In the genomic region with DNA sequence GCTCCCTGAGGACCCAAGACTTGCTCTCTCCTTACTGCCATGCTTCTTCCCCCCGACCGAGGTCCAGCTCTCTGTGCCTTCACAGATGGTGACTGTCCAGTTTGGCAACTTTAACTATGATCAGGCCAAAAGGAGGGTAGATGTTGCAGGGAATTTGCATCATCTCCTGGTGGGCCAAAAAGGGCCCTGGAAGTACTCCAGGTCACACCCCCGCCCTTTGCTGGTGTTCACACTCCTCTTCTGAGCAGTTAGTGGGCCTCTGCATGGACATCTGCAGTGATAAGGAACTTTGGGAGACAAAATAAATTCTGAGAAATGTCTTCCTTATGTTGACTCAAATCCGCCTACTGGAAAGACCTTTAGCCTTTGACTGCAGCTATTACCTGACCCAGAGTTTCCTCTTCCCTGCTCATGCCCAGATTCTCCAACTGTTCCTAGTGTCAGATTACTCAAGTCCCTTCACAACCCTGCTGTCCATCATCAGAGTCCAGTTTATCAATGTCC, we compare ENCODE assay signal across 17 cellular contexts.
"Had no signal": no experiment of that assay in that cellular context is flagged by ENCODE, and none has a peak within 500 bp of the region (broad histone marks: within the 10 kb centered on the region; RNA-seq: fewer than 3 reads in every experiment).

No MANE protein-coding gene starts in this region.

- H3K9me3 Mint-ChIP-seq: activated CD4-positive, alpha-beta T cell treated with anti-CD3 and anti-CD28 coated beads, Interleukin-2, amount 10 ng/mL, durations not matched to agents 24 days and 14 days; activated T-cell treated with anti-CD3 and anti-CD28 coated beads, Interleukin-2, amount 50 U/mL, for 4 hours; natural killer cell; stimulated activated naive CD8-positive, alpha-beta T cell treated with anti-CD3 and anti-CD28 coated beads, Interleukin-15, Interleukin-2, amounts not matched to agents 100 ng/mL and 50 ng/mL, for 24 hours; T-helper 1 cell treated with Interleukin-12 subunit alpha and Interleukin-12 subunit beta and Interleukin-4 antibody, amounts not matched to agents 30 μg/mL and 1 μg/mL, for 36 hours; WTC11 had no signal

- H3K36me3 Mint-ChIP-seq: activated naive CD8-positive, alpha-beta T cell; natural killer cell; WTC11 had no signal

- H3K27me3 Mint-ChIP-seq: activated CD4-positive, alpha-beta T cell treated with anti-CD3 and anti-CD28 coated beads, Interleukin-2, amount 10 ng/mL, durations not matched to agents 24 days and 14 days; activated naive CD8-positive, alpha-beta T cell; stimulated activated naive CD8-positive, alpha-beta T cell treated with anti-CD3 and anti-CD28 coated beads, Interleukin-15, Interleukin-2, amounts not matched to agents 100 ng/mL and 50 ng/mL, for 24 hours had no signal

- H3K4me3 Mint-ChIP-seq: activated CD4-positive, alpha-beta T cell treated with anti-CD3 and anti-CD28 coated beads, Interleukin-2, amount 10 ng/mL, durations not matched to agents 24 days and 14 days; activated naive CD8-positive, alpha-beta T cell; activated T-cell treated with anti-CD3 and anti-CD28 coated beads, Interleukin-2, amount 50 U/mL, for 4 hours; natural killer cell; stimulated activated naive CD8-positive, alpha-beta T cell treated with anti-CD3 and anti-CD28 coated beads, Interleukin-15, Interleukin-2, amounts not matched to agents 100 ng/mL and 50 ng/mL, for 24 hours; T-helper 1 cell treated with Interleukin-12 subunit alpha and Interleukin-12 subunit beta and Interleukin-4 antibody, amounts not matched to agents 30 μg/mL and 1 μg/mL, for 36 hours; WTC11 had no signal

- ATAC-seq: activated T-cell treated with anti-CD3 and anti-CD28 coated beads, Interleukin-2, amount 50 U/mL, for 4 hours; natural killer cell; upper lobe of right lung; WTC11 had no signal

- H3K9me3 ChIP-seq: SK-N-SH, testis, upper lobe of right lung had no signal

- H3K4me2 ChIP-seq: SK-N-SH had no signal

- H3K36me3 ChIP-seq: upper lobe of right lung had no signal

- H3K27ac Mint-ChIP-seq: activated CD4-positive, alpha-beta T cell treated with anti-CD3 and anti-CD28 coated beads, Interleukin-2, amount 10 ng/mL, durations not matched to agents 24 days and 14 days; activated naive CD8-positive, alpha-beta T cell; stimulated activated naive CD8-positive, alpha-beta T cell treated with anti-CD3 and anti-CD28 coated beads, Interleukin-15, Interleukin-2, amounts not matched to agents 100 ng/mL and 50 ng/mL, for 24 hours; T-helper 1 cell treated with Interleukin-12 subunit alpha and Interleukin-12 subunit beta and Interleukin-4 antibody, amounts not matched to agents 30 μg/mL and 1 μg/mL, for 36 hours; WTC11 had no signal

- FAIRE-seq: endothelial cell of umbilical vein had no signal

- H3K9ac ChIP-seq: SK-N-SH had no signal

- DNase-seq: activated CD4-positive, alpha-beta T cell treated with anti-CD3 and anti-CD28 coated beads, Interleukin-2, amount 10 ng/mL, durations not matched to agents 24 days and 14 days; activated gamma-delta T cell; activated T-cell treated with anti-CD3 and anti-CD28 coated beads, Interleukin-2, amount 50 U/mL, for 4 hours; hypothalamus; kidney glomerular epithelial cell; mammary epithelial cell; natural killer cell; SK-N-SH; stimulated activated CD4-positive, alpha-beta T cell treated with anti-CD3 and anti-CD28 coated beads, Interleukin-4, amount 100 ng/mL, for 1 hour; stimulated activated CD8-positive, alpha-beta memory T cell treated with anti-CD3 and anti-CD28 coated beads, Interleukin-4, amount 100 ng/mL, for 48 hours; testis; upper lobe of right lung had no signal

- H3K4me3 ChIP-seq: testis, upper lobe of right lung had no signal

- H3K27ac ChIP-seq: testis, upper lobe of right lung had no signal

- H3K27me3 ChIP-seq: testis, upper lobe of right lung had no signal

- H3K4me1 ChIP-seq: testis had no signal
